In the genomic region with DNA sequence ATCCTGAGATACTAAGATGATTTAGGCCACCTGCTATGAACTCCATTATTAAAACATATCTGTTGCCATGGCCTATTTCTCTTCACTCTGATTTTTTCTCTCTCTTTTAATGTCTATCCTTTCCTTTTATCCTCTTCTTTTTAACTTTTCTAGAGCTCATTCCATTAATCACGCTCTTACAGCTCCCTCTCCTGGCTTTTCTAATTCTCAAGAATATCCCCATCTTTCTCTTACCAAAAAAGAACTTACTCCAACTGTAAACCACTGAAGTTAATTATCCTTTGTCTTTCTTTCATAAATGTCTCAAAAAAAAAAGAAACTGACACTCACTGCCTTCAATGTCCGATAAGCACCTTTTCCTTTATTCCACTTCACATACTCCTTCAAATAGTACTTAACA, we compare ENCODE assay signal across 2 cellular contexts.
TF ChIP-seq lines count a peak whose summit lies in the region.

No MANE protein-coding gene starts in this region.

TF ChIP-seq in HCT116, 20 proteins besides CTCF, POLR2A, EP300 and RAD21:
- TF ChIP-seq CBX3 (IDR thresholded peaks at IDR 0.05; ENCODE audit: low read depth): no peak
- no peak for TF ChIP-seq SRF (IDR thresholded peaks at IDR 0.05; ENCODE audit: low read depth)
- TF ChIP-seq EZH2 (IDR thresholded peaks at IDR 0.05): no peak
- TF ChIP-seq, protein P1, sequence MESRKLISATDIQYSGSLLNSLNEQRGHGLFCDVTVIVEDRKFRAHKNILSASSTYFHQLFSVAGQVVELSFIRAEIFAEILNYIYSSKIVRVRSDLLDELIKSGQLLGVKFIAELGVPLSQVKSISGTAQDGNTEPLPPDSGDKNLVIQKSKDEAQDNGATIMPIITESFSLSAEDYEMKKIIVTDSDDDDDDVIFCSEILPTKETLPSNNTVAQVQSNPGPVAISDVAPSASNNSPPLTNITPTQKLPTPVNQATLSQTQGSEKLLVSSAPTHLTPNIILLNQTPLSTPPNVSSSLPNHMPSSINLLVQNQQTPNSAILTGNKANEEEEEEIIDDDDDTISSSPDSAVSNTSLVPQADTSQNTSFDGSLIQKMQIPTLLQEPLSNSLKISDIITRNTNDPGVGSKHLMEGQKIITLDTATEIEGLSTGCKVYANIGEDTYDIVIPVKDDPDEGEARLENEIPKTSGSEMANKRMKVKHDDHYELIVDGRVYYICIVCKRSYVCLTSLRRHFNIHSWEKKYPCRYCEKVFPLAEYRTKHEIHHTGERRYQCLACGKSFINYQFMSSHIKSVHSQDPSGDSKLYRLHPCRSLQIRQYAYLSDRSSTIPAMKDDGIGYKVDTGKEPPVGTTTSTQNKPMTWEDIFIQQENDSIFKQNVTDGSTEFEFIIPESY (IDR thresholded peaks at IDR 0.05; ENCODE audit: extremely low read depth, insufficient replicate concordance, low read length): no peak
- TF ChIP-seq CEBPB (IDR thresholded peaks at IDR 0.05; ENCODE audit: low read depth): no peak
- TF ChIP-seq ZFX (IDR thresholded peaks at IDR 0.05): no peak
- no peak for TF ChIP-seq ELF1 (IDR thresholded peaks at IDR 0.05; ENCODE audit: borderline replicate concordance, low read depth)
- no peak for TF ChIP-seq POLR2AphosphoS5 (IDR thresholded peaks at IDR 0.05; ENCODE audit: low read depth, low read length)
- TF ChIP-seq, protein P2, sequence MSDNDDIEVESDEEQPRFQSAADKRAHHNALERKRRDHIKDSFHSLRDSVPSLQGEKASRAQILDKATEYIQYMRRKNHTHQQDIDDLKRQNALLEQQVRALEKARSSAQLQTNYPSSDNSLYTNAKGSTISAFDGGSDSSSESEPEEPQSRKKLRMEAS (IDR thresholded peaks at IDR 0.05): no peak
- no peak for TF ChIP-seq EGR1 (IDR thresholded peaks at IDR 0.05; ENCODE audit: low read depth)
- no peak for TF ChIP-seq SP1 (IDR thresholded peaks at IDR 0.05; ENCODE audit: low read depth)
- TF ChIP-seq, protein P3, sequence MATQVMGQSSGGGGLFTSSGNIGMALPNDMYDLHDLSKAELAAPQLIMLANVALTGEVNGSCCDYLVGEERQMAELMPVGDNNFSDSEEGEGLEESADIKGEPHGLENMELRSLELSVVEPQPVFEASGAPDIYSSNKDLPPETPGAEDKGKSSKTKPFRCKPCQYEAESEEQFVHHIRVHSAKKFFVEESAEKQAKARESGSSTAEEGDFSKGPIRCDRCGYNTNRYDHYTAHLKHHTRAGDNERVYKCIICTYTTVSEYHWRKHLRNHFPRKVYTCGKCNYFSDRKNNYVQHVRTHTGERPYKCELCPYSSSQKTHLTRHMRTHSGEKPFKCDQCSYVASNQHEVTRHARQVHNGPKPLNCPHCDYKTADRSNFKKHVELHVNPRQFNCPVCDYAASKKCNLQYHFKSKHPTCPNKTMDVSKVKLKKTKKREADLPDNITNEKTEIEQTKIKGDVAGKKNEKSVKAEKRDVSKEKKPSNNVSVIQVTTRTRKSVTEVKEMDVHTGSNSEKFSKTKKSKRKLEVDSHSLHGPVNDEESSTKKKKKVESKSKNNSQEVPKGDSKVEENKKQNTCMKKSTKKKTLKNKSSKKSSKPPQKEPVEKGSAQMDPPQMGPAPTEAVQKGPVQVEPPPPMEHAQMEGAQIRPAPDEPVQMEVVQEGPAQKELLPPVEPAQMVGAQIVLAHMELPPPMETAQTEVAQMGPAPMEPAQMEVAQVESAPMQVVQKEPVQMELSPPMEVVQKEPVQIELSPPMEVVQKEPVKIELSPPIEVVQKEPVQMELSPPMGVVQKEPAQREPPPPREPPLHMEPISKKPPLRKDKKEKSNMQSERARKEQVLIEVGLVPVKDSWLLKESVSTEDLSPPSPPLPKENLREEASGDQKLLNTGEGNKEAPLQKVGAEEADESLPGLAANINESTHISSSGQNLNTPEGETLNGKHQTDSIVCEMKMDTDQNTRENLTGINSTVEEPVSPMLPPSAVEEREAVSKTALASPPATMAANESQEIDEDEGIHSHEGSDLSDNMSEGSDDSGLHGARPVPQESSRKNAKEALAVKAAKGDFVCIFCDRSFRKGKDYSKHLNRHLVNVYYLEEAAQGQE (IDR thresholded peaks at IDR 0.05; ENCODE audit: low read depth): no peak
- TF ChIP-seq, protein P4, sequence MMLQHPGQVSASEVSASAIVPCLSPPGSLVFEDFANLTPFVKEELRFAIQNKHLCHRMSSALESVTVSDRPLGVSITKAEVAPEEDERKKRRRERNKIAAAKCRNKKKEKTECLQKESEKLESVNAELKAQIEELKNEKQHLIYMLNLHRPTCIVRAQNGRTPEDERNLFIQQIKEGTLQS (IDR thresholded peaks at IDR 0.05): no peak

TF ChIP-seq in liver, 16 proteins besides CTCF, POLR2A, EP300 and RAD21:
- no peak for TF ChIP-seq TAF1 (conservative IDR thresholded peaks at IDR 0.05)
- TF ChIP-seq YY1 (IDR thresholded peaks at IDR 0.05): no peak
- TF ChIP-seq NR2F2 (IDR thresholded peaks at IDR 0.05): no peak
- TF ChIP-seq GABPA (IDR thresholded peaks at IDR 0.05 in 1 of 2, conservative IDR thresholded peaks at IDR 0.05 in 1 of 2): no peak
- TF ChIP-seq RXRA (IDR thresholded peaks at IDR 0.05): no peak
